18 cellular contexts compared by ENCODE assay signal in genomic region chr2:172053486-172053885, GRCh38.
"Had no signal": no experiment of that assay in that cellular context is flagged by ENCODE, and none has a peak within 500 bp of the region (broad histone marks: within the 10 kb centered on the region; RNA-seq: fewer than 3 reads in every experiment).

No MANE protein-coding gene starts in this region.

- FAIRE-seq: islet of Langerhans had no signal

- DNase-seq: dorsolateral prefrontal cortex; effector CD8-positive, alpha-beta T cell; foreskin melanocyte; heart left ventricle; hippocampal formation; kidney glomerular epithelial cell; mammary epithelial cell; mucosa of descending colon; naive thymus-derived CD8-positive, alpha-beta T cell; psoas muscle; retina; right lobe of liver; stimulated activated CD4-positive, alpha-beta T cell treated with anti-CD3 and anti-CD28 coated beads, Interleukin-4, amount 100 ng/mL, for 24 hours; testis; upper lobe of right lung had no signal

- ATAC-seq: heart left ventricle; left lobe of liver; mucosa of descending colon; naive thymus-derived CD8-positive, alpha-beta T cell; psoas muscle; stimulated activated memory B cell treated with anti-CD40 and anti-IgM and Interleukin-4, amounts not matched to agents 10 μg/mL and 1 μg/mL and 100 μg/mL, for 72 hours; upper lobe of right lung had no signal
